Comparison of ENCODE assay signal across 1 cellular context in genomic region chr1:113928950-113929749, GRCh38.
TF ChIP-seq lines count a peak whose summit lies in the region.

TSS of gene HIPK1 (plus strand) at chr1:113929324.

TF ChIP-seq in HepG2, 621 proteins besides CTCF, POLR2A, EP300 and RAD21 (continued from another document and continues in another):
- TF ChIP-seq AFF4 (CRISPR knock-in tag; IDR thresholded peaks at IDR 0.05) (no peak), PAX8 (CRISPR knock-in tag; IDR thresholded peaks at IDR 0.05; ENCODE audit: borderline replicate concordance) (no peak), KLF6 (CRISPR knock-in tag; IDR thresholded peaks at IDR 0.05) (peak; percentile 25; the same call in 1 of the 2 replicates), MATR3 (CRISPR knock-in tag; IDR thresholded peaks at IDR 0.05) (no peak), ELF1 (CRISPR knock-in tag; IDR thresholded peaks at IDR 0.05) (peak; percentile 100), BORCS8-MEF2B (CRISPR knock-in tag; IDR thresholded peaks at IDR 0.05) (peak; percentile 80; the same call in 1 of the 2 replicates), ZNF318 (CRISPR knock-in tag; IDR thresholded peaks at IDR 0.05) (peak; percentile 78), HDAC6 (IDR thresholded peaks at IDR 0.05; ENCODE audit: low read depth, low read length) (no peak), ZBTB39 (CRISPR knock-in tag; IDR thresholded peaks at IDR 0.05) (peak; percentile 63; the same call in 1 of the 2 replicates), CREB1 (IDR thresholded peaks at IDR 0.05) (peak; percentile 88), CREB1 (CRISPR knock-in tag; IDR thresholded peaks at IDR 0.05) (peak; percentile 86), IRX3 (CRISPR knock-in tag; IDR thresholded peaks at IDR 0.05; ENCODE audit: borderline replicate concordance, low read depth) (no peak), FOSL2 (CRISPR knock-in tag; IDR thresholded peaks at IDR 0.05) (peak; percentile 49), GABPA (IDR thresholded peaks at IDR 0.05; ENCODE audit: low read depth, low read length) (peak; percentile 78), GABPA (CRISPR knock-in tag; IDR thresholded peaks at IDR 0.05; ENCODE audit: low read depth) (peak; percentile 92), DMAP1 (CRISPR knock-in tag; IDR thresholded peaks at IDR 0.05) (peak; percentile 54; the same call in 1 of the 2 replicates), SRSF1 (optimal IDR thresholded peaks at IDR 0.05; ENCODE audit: low read depth, low read length) (no peak), HNF4G (IDR thresholded peaks at IDR 0.05; ENCODE audit: borderline replicate concordance, low read depth, low read length) (peak; percentile 58; the same call in 1 of the 2 replicates), HNF4G (CRISPR knock-in tag; IDR thresholded peaks at IDR 0.05; ENCODE audit: borderline replicate concordance, low read depth) (no peak; the same call in 1 of the 2 replicates), PCBP2 (optimal IDR thresholded peaks at IDR 0.05; ENCODE audit: low read depth, low read length, poor library complexity, severe bottlenecking) (no peak), ZBTB4 (CRISPR knock-in tag; IDR thresholded peaks at IDR 0.05; ENCODE audit: borderline replicate concordance) (no peak; the same call in 1 of the 2 replicates), FOXO4 (CRISPR knock-in tag; conservative IDR thresholded peaks at IDR 0.05) (no peak), MYPOP (CRISPR knock-in tag; IDR thresholded peaks at IDR 0.05) (peak; percentile 48; the same call in 1 of the 2 replicates), PRPF4 (IDR thresholded peaks at IDR 0.05; ENCODE audit: low read depth, low read length, poor library complexity, severe bottlenecking) (no peak), ZNF414 (CRISPR knock-in tag; IDR thresholded peaks at IDR 0.05) (0 out of 2 replicates have a peak, but pooled peaks have one; percentile 62), RNF2 (conservative IDR thresholded peaks at IDR 0.05; ENCODE audit: low read depth) (no peak; the same call in 1 of the 2 replicates), PBX2 (CRISPR knock-in tag; IDR thresholded peaks at IDR 0.05) (no peak), DPF2 (CRISPR knock-in tag; IDR thresholded peaks at IDR 0.05; ENCODE audit: borderline replicate concordance, low read depth) (no peak), HES4 (CRISPR knock-in tag; IDR thresholded peaks at IDR 0.05; ENCODE audit: borderline replicate concordance) (no peak), ADNP (CRISPR knock-in tag; IDR thresholded peaks at IDR 0.05) (no peak), TEAD2 (CRISPR knock-in tag; IDR thresholded peaks at IDR 0.05) (no peak), KLF11 (CRISPR knock-in tag; IDR thresholded peaks at IDR 0.05) (0 out of 2 replicates have a peak, but pooled peaks have one; percentile 15), MBD4 (IDR thresholded peaks at IDR 0.05; ENCODE audit: borderline replicate concordance, low read length) (no peak), PAF1 (CRISPR knock-in tag; IDR thresholded peaks at IDR 0.05) (no peak)
